Comparison of ENCODE assay signal across 17 cellular contexts in genomic region chr4:78370625-78371372, GRCh38.
DNase-seq lines count a peak whose midpoint lies in the region; ATAC-seq, FAIRE-seq and TF ChIP-seq lines count a peak whose summit lies in the region.
"Had no signal": no experiment of that assay in that cellular context is flagged by ENCODE, and none has a peak within 500 bp of the region (broad histone marks: within the 10 kb centered on the region; RNA-seq: fewer than 3 reads in every experiment).

No MANE protein-coding gene starts in this region.

- H3K79me2 ChIP-seq in keratinocyte (ENCODE audit: control insufficient read depth, insufficient read depth, low read length) (no peaks in the 10 kb centered on the region), smooth muscle cell (ENCODE audit: low read depth) (no peaks in the 10 kb centered on the region)

- H2AFZ ChIP-seq in keratinocyte (ENCODE audit: control insufficient read depth, low read length) (peak overlapping the region; percentile 18), smooth muscle cell (ENCODE audit: low read depth) (peak overlapping the region; percentile 41)

- H3K4me1 ChIP-seq in HUES64 (ENCODE audit: insufficient read depth, low read length) (peaks cover 31% of the 10 kb centered on the region), body of pancreas (peaks cover 9% of the 10 kb centered on the region), keratinocyte (ENCODE audit: control insufficient read depth, extremely low read depth, insufficient read depth, low read length) (peaks cover 12% of the 10 kb centered on the region), smooth muscle cell (ENCODE audit: low read depth) (peaks cover 7% of the 10 kb centered on the region)
- H3K4me1 ChIP-seq: testis had no signal

- H3K27me3 ChIP-seq in HUES64 (ENCODE audit: insufficient read depth, low read length) (no peaks in the 10 kb centered on the region), body of pancreas (no peaks in the 10 kb centered on the region), keratinocyte (ENCODE audit: control insufficient read depth, extremely low read depth, insufficient read depth, low read length) (no peaks in the 10 kb centered on the region), smooth muscle cell (ENCODE audit: low read depth) (no peaks in the 10 kb centered on the region)
- H3K27me3 ChIP-seq: testis had no signal

- TF ChIP-seq POLR2A in body of pancreas (IDR thresholded peaks at IDR 0.05) = no peak

- no peaks in the 10 kb centered on the region for H4K20me1 ChIP-seq in keratinocyte (ENCODE audit: control insufficient read depth, extremely low read depth, insufficient read depth, low read length)
- no peaks in the 10 kb centered on the region for H4K20me1 ChIP-seq in smooth muscle cell (ENCODE audit: low read depth)

- H3F3A ChIP-seq in smooth muscle cell (ENCODE audit: low read depth) = no peaks in the 10 kb centered on the region

- H3K27ac ChIP-seq in HUES64 (ENCODE audit: low read depth, low read length) (no peak overlapping the region), body of pancreas (peak overlapping the region in 2 of 4 donors; percentile 42 to 62), keratinocyte (ENCODE audit: control insufficient read depth, insufficient read depth, low read length) (no peak overlapping the region), smooth muscle cell (ENCODE audit: low read depth) (peak overlapping the region; percentile 76)
- H3K27ac ChIP-seq: testis, WERI-Rb-1 had no signal

- no peaks in the 10 kb centered on the region for H3K9me3 ChIP-seq in HUES64 (ENCODE audit: insufficient read depth, low read depth, low read length)
- no peaks in the 10 kb centered on the region for H3K9me3 ChIP-seq in body of pancreas
- no peaks in the 10 kb centered on the region for H3K9me3 ChIP-seq in keratinocyte (ENCODE audit: control insufficient read depth, low read depth, low read length)
- H3K9me3 ChIP-seq in smooth muscle cell (replicated peaks; ENCODE audit: low read depth) = no peaks in the 10 kb centered on the region
- H3K9me3 ChIP-seq: testis had no signal

- DNase-seq in body of pancreas (no peak), keratinocyte (ENCODE audit: low read depth, low spot score) (no peak), smooth muscle cell (lab: John Stamatoyannopoulos, UW; ENCODE audit: unreplicated experiment) (no peak), NCI-H1694 treated with DMSO at 0.1 percent for 48 hours (lab: John Stamatoyannopoulos, UW) (no peak)
- no peak for DNase-seq in activated CD4-positive, CD25-positive, alpha-beta regulatory T cell treated with anti-CD3 and anti-CD28 coated beads, Interleukin-2, amount 50 U/mL, for 72 hours
- DNase-seq in activated effector memory CD4-positive, alpha-beta T cell treated with anti-CD3 and anti-CD28 coated beads, Interleukin-2, amount 50 U/mL, for 16 hours = no peak
- no peak for DNase-seq in central memory CD4-positive, alpha-beta T cell
- DNase-seq: activated CD8-positive, alpha-beta T cell treated with anti-CD3 and anti-CD28 coated beads for 36 hours; activated naive CD8-positive, alpha-beta T cell treated with anti-CD3 and anti-CD28 coated beads for 36 hours; activated T-cell treated with anti-CD3 and anti-CD28 coated beads, Interleukin-2, amount 50 U/mL, for 48 hours; midbrain; NCI-H2029 treated with DMSO at 0.1 percent for 48 hours; NCI-H510A treated with DMSO at 0.1 percent for 48 hours; Right ventricle myocardium superior; testis; WERI-Rb-1 had no signal

- dilution Hi-C loops in keratinocyte (cut with MboI; ENCODE audit: extremely low pct_ligation_motif_present, low sequenced_read_pairs) = no loop called here

- no peaks in the 10 kb centered on the region for H3K9me1 ChIP-seq in keratinocyte (ENCODE audit: control insufficient read depth, extremely low read depth, insufficient read depth, low read length)

- intact Hi-C loops in body of pancreas (cut with DNase I) = no loop called here

- TF ChIP-seq CTCF in body of pancreas (IDR thresholded peaks at IDR 0.05) = no peak
- TF ChIP-seq CTCF in keratinocyte (optimal IDR thresholded peaks at IDR 0.05 in 1 of 3, IDR thresholded peaks at IDR 0.05 in 1 of 3, conservative IDR thresholded peaks at IDR 0.05 in 1 of 3; ENCODE audit: extremely low read depth in 1 of 3, insufficient read depth in 2 of 3, low read length in 3 of 3) = no peak
- TF ChIP-seq CTCF in smooth muscle cell (IDR thresholded peaks at IDR 0.05; ENCODE audit: borderline replicate concordance, insufficient read depth, poor library complexity, severe bottlenecking) = no peak

- H3K4me3 ChIP-seq in HUES64 (ENCODE audit: low read length) (no peak overlapping the region), body of pancreas (no peak overlapping the region), keratinocyte (ENCODE audit: control insufficient read depth in 2 of 3, extremely low read depth in 1 of 3, insufficient read depth in 2 of 3, low read depth in 1 of 3, low read length in 3 of 3) (no peak overlapping the region), smooth muscle cell (no peak overlapping the region)
- H3K4me3 ChIP-seq: testis had no signal

- ATAC-seq in body of pancreas = peak; percentile 81
- ATAC-seq: activated CD8-positive, alpha-beta T cell treated with anti-CD3 and anti-CD28 coated beads for 36 hours had no signal

- FAIRE-seq in keratinocyte (lab: Jason Lieb, UNC) = peak; percentile 84

- peak overlapping the region; percentile 1 for H3K4me2 ChIP-seq in keratinocyte (ENCODE audit: control insufficient read depth, extremely low read depth, insufficient read depth, low read depth, low read length)
- peak overlapping the region; percentile 33 for H3K4me2 ChIP-seq in smooth muscle cell

- 88% methylated on average over 6 of the region's 6 CpGs for WGBS in HUES64
- WGBS in body of pancreas, 2 donors = 39 to 49% methylated on average over 6 of the region's 6 CpGs
- 72% methylated on average over 6 of the region's 6 CpGs for WGBS in smooth muscle cell (ENCODE audit: low lambda C conversion rate)

- H3K36me3 ChIP-seq in HUES64 (ENCODE audit: insufficient read depth, low read length) (peaks cover 67% of the 10 kb centered on the region), body of pancreas (replicated peaks in 1 of 2; ENCODE audit: insufficient read depth in 1 of 2, low read depth in 2 of 2) (no peaks in the 10 kb centered on the region), keratinocyte (ENCODE audit: control insufficient read depth in 2 of 2, extremely low read depth in 1 of 2, insufficient read depth in 2 of 2, low read length in 2 of 2) (no peaks in the 10 kb centered on the region), smooth muscle cell (ENCODE audit: low read depth) (no peaks in the 10 kb centered on the region)
- H3K36me3 ChIP-seq: WERI-Rb-1 had no signal

- H3K9ac ChIP-seq in HUES64 (ENCODE audit: low read depth, low read length) (0 out of 2 replicates have a peak overlapping the region, but pooled peaks have one; percentile 7), keratinocyte (ENCODE audit: control insufficient read depth, extremely low read depth, insufficient read depth, low read length) (no peak overlapping the region), smooth muscle cell (ENCODE audit: low read depth) (peak overlapping the region; percentile 45)
